33 cellular contexts compared by ENCODE assay signal in the genomic region with DNA sequence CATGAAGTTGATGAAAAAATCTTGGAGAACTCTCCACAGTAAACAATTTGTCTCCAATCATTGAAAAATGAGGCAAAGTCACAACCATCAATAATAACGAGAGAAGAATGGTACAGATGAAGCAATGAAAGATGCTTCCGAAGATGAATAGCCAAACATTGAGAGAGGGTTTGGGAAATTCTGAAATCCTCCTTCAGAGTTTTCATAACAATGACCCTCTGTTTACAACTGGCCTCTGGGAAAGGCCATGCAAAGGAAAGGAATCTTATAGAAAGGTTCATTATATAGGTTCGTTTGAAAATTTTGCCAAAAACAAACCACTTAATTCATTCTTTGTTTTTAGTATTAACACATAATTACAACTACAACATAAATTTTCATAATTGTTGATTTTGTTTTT.
"Had no signal": no experiment of that assay in that cellular context is flagged by ENCODE, and none has a peak within 500 bp of the region (broad histone marks: within the 10 kb centered on the region; RNA-seq: fewer than 3 reads in every experiment).

No MANE protein-coding gene starts in this region.

- FAIRE-seq: astrocyte, TTC549 had no signal

- H3K36me3 ChIP-seq: adrenal gland, brain microvascular endothelial cell, breast epithelium had no signal

- DNase-seq: activated B cell treated with CpG ODN at 0.5 μM for 24 hours; activated CD4-positive, alpha-beta memory T cell treated with anti-CD3 and anti-CD28 coated beads for 36 hours; activated CD4-positive, alpha-beta T cell treated with anti-CD3 and anti-CD28 coated beads for 4 hours; activated CD4-positive, alpha-beta T cell treated with anti-CD3 and anti-CD28 coated beads, Interleukin-2, amount 10 ng/mL, durations not matched to agents 24 days and 14 days; activated CD4-positive, alpha-beta T cell treated with anti-CD3 and anti-CD28 coated beads, Interleukin-2, amount 50 U/mL, for 1 hour; activated CD4-positive, alpha-beta T cell treated with anti-CD3 and anti-CD28 coated beads, Interleukin-2, amount 50 U/mL, for 4 hours; activated CD4-positive, CD25-positive, alpha-beta regulatory T cell treated with anti-CD3 and anti-CD28 coated beads, Interleukin-2, amount 50 U/mL, for 72 hours; activated CD8-positive, alpha-beta memory T cell treated with anti-CD3 and anti-CD28 coated beads, Interleukin-2, amount 50 U/mL, for 4 hours; activated CD8-positive, alpha-beta T cell treated with anti-CD3 and anti-CD28 coated beads for 36 hours; activated effector memory CD4-positive, alpha-beta T cell treated with anti-CD3 and anti-CD28 coated beads, Interleukin-2, amount 50 U/mL, for 16 hours; activated gamma-delta T cell treated with Interleukin-2 at 50 U/mL for 16 hours; activated naive CD4-positive, alpha-beta T cell; activated naive CD4-positive, alpha-beta T cell treated with anti-CD3 and anti-CD28 coated beads for 36 hours; activated naive CD4-positive, alpha-beta T cell treated with anti-CD3 and anti-CD28 coated beads, Interleukin-2, amount 50 U/mL, for 16 hours; activated naive CD8-positive, alpha-beta T cell treated with anti-CD3 and anti-CD28 coated beads for 36 hours; activated T-cell treated with anti-CD3 and anti-CD28 coated beads for 4 hours; activated T-cell treated with anti-CD3 and anti-CD28 coated beads, Interleukin-2, amount 50 U/mL, for 1 hour; activated T-cell treated with anti-CD3 and anti-CD28 coated beads, Interleukin-2, amount 50 U/mL, for 4 hours; activated T-cell treated with anti-CD3 and anti-CD28 coated beads, Interleukin-2, amount 50 U/mL, for 72 hours; amniotic stem cell; aorta; body of pancreas; central memory CD4-positive, alpha-beta T cell; T-helper 2 cell; T-helper 9 cell had no signal

- H3K9me3 ChIP-seq: adrenal gland, body of pancreas, breast epithelium had no signal

- H3K4me3 ChIP-seq: adrenal gland, body of pancreas, breast epithelium had no signal

- ATAC-seq: activated CD8-positive, alpha-beta T cell treated with anti-CD3 and anti-CD28 coated beads for 36 hours; activated naive CD4-positive, alpha-beta T cell treated with anti-CD3 and anti-CD28 coated beads, Interleukin-2, amount 50 U/mL, for 72 hours; activated T-cell treated with anti-CD3 and anti-CD28 coated beads, Interleukin-2, amount 50 U/mL, for 4 hours; activated T-cell treated with anti-CD3 and anti-CD28 coated beads, Interleukin-2, amount 50 U/mL, for 72 hours; activated T-helper 17 cell treated with anti-CD3 and anti-CD28 coated beads, Interleukin-2, amount 50 U/mL, for 72 hours; body of pancreas had no signal

- H3K27ac ChIP-seq: adrenal gland, body of pancreas, brain microvascular endothelial cell, breast epithelium, VCaP had no signal

- H3K4me1 ChIP-seq: adrenal gland, body of pancreas, breast epithelium had no signal

- H3K27me3 ChIP-seq: adrenal gland, body of pancreas, brain microvascular endothelial cell, breast epithelium had no signal
